ENCODE assay signal across 8 cellular contexts in genomic region chr2:69830045-69830905, GRCh38. TPM values are rescaled to one million over a fixed set of nuclear protein-coding genes. Genes with fewer than 3 reads are reported as not detected.
DNase-seq lines count a peak whose midpoint lies in the region; ATAC-seq and TF ChIP-seq lines count a peak whose summit lies in the region.

No MANE protein-coding gene starts in this region.

- DNase-seq in COLO829 (ENCODE audit: low spot score) (peak; percentile 5), HT1080 (ENCODE audit: low read depth) (peak; percentile 28), T-helper 1 cell (peak; percentile 12 to 58 (median 22)), body of pancreas (peak; percentile 39 to 56 (median 40)), iPS-NIHi7 (ENCODE audit: extremely low spot score) (peak; percentile 28), mesenteric fat pad (ENCODE audit: low spot score) (no peak)
- peak; percentile 22 for DNase-seq in stimulated activated CD4-positive, alpha-beta T cell treated with anti-CD3 and anti-CD28 coated beads, Interleukin-12 subunit alpha, Interleukin-12 subunit beta, amount 100 ng/mL, for 4 hours

- peak; percentile 34 for ATAC-seq in GM21390 (IDR thresholded peaks at IDR 0.05; ENCODE audit: unreplicated experiment)
- peak; percentile 5 for ATAC-seq in body of pancreas

- TF ChIP-seq CTCF in body of pancreas (IDR thresholded peaks at IDR 0.05) = no peak

- WGBS in body of pancreas, 2 donors = 1% methylated on average over 6 to 45 of the region's 45 CpGs

- H3K36me3 ChIP-seq in body of pancreas (replicated peaks in 1 of 2; ENCODE audit: insufficient read depth in 1 of 2, low read depth in 2 of 2) = no peaks in the 10 kb centered on the region

- no peak for TF ChIP-seq POLR2A in body of pancreas (IDR thresholded peaks at IDR 0.05)

- H3K4me1 ChIP-seq in body of pancreas = peaks cover 50% of the 10 kb centered on the region

- no peaks in the 10 kb centered on the region for H3K9me3 ChIP-seq in body of pancreas

- peak overlapping the region; percentile 2 to 91 (median 76) for H3K27ac ChIP-seq in body of pancreas

- peak overlapping the region; percentile 53 to 79 for H3K4me3 ChIP-seq in body of pancreas

- no peaks in the 10 kb centered on the region for H3K27me3 ChIP-seq in body of pancreas

- intact Hi-C loops in body of pancreas (cut with DNase I) = no loop called here

RNA-seq across cellular contexts. Expression of gene GMCL1, which starts 0.8 kb away (rescaled TPM):
- 8.2 and 11.0 TPM in 2 replicates for total RNA-seq in HT1080 (2014; rRNA removed; shearing (Covaris generic))
- polyA plus RNA-seq in HT1080 (2015; cell fraction: cytosol; rRNA removed) = 17.0 and 19.9 TPM in 2 replicates
- 11.5 and 14.2 TPM in 2 replicates for polyA plus RNA-seq in HT1080 (2015; cell fraction: nucleus; rRNA removed)
- total RNA-seq in body of pancreas = 10 to 100 TPM; 16.1 to 31.6 TPM
- total RNA-seq in mesenteric fat pad = 26.5 TPM
